10 cellular contexts compared by ENCODE assay signal in the genomic region with DNA sequence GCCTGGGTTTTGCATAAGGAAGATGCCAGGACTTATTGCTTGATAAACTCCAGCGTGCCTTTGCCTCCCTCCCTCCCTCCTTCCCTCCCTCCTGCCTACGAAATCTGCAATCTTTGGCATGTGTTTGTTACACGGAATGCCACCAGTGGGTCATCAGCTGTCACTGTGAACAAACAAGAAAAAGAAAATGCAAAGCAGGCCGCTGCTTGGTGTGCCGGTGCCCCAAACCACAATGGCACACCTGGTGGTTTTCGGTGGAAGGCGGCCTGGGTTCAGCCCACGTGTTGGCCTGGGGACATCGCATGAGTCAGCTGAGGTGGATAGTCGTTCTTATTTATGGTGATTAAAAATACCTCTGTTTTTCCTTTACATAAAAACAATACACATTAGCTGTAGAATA. TPM values are rescaled to one million over a fixed set of nuclear protein-coding genes. Genes with fewer than 3 reads are reported as not detected.
DNase-seq lines count a peak whose midpoint lies in the region; ATAC-seq and TF ChIP-seq lines count a peak whose summit lies in the region.
"Had no signal": no experiment of that assay in that cellular context is flagged by ENCODE, and none has a peak within 500 bp of the region (broad histone marks: within the 10 kb centered on the region; RNA-seq: fewer than 3 reads in every experiment).

No MANE protein-coding gene starts in this region.

- TF ChIP-seq CTCF in suprapubic skin (IDR thresholded peaks at IDR 0.05), result peak in 1 of 2 donors; percentile 6

- no peak for TF ChIP-seq POLR2A in suprapubic skin (IDR thresholded peaks at IDR 0.05)

- no peaks in the 10 kb centered on the region for H3K27me3 ChIP-seq in suprapubic skin

- H3K27ac ChIP-seq in suprapubic skin, result peak overlapping the region; percentile 34

- H3K4me3 ChIP-seq in suprapubic skin, result no peak overlapping the region

- H3K36me3 ChIP-seq in suprapubic skin, result no peaks in the 10 kb centered on the region

- TF ChIP-seq EP300 in suprapubic skin (IDR thresholded peaks at IDR 0.05), result no peak

- H3K4me1 ChIP-seq in suprapubic skin, result peaks cover 50% of the 10 kb centered on the region

- H3K9me3 ChIP-seq in suprapubic skin, result no peaks in the 10 kb centered on the region

- DNase-seq in activated gamma-delta T cell treated with Interleukin-2 at 50 U/mL for 16 hours (peak; percentile 16), activated gamma-delta T cell (lab: John Stamatoyannopoulos, UW) (no peak), suprapubic skin (ENCODE audit: low spot score in 2 of 2) (no peak), UCSD-AML1 (lab: John Stamatoyannopoulos, UW; ENCODE audit: unreplicated experiment) (no peak), SHP77 treated with DMSO at 0.1 percent for 48 hours (lab: John Stamatoyannopoulos, UW) (no peak), dedifferentiated amniotic fluid mesenchymal stem cell (ENCODE audit: extremely low spot score) (no peak)
- DNase-seq in activated T-helper 9 cell treated with anti-CD3 and anti-CD28 coated beads, Interleukin-2, amount 50 U/mL, for 16 hours (ENCODE audit: low read depth), result peak; percentile 17
- DNase-seq: foreskin fibroblast, NCI-H510A had no signal

- WGBS in suprapubic skin, result 40% methylated on average over 10 of the region's 10 CpGs

- peak; percentile 61 for ATAC-seq in HG03159 (IDR thresholded peaks at IDR 0.05; ENCODE audit: unreplicated experiment)

RNA-seq across cellular contexts. Expression of gene IFNLR1, which starts 16.3 kb away (rescaled TPM):
- 10 to 100 TPM; 11.7 to 16.1 (median 14.0) TPM for total RNA-seq in suprapubic skin

Comparison
In these comparisons a context has a peak if more than half of its experiments do, and no peak if none do; other contexts are left out.
1. DNase-seq: peak in activated gamma-delta T cell treated with Interleukin-2 at 50 U/mL for 16 hours (single experiment) and activated T-helper 9 cell treated with anti-CD3 and anti-CD28 coated beads, Interleukin-2, amount 50 U/mL, for 16 hours (single experiment); none in activated gamma-delta T cell (single experiment), suprapubic skin (0 of 2), UCSD-AML1 (single experiment), SHP77 treated with DMSO at 0.1 percent for 48 hours (single experiment) and dedifferentiated amniotic fluid mesenchymal stem cell (single experiment).